8 cellular contexts compared by ENCODE assay signal in genomic region chr7:143299840-143300239, GRCh38. TPM values are rescaled to one million over a fixed set of nuclear protein-coding genes. Genes with fewer than 3 reads are reported as not detected.
DNase-seq lines count a peak whose midpoint lies in the region; ATAC-seq and TF ChIP-seq lines count a peak whose summit lies in the region.

No MANE protein-coding gene starts in this region.

- no peak overlapping the region for H3K4me3 ChIP-seq in heart left ventricle

- peak; percentile 85 for ATAC-seq in activated T-helper 17 cell treated with anti-CD3 and anti-CD28 coated beads, Interleukin-2, amount 50 U/mL, for 72 hours (replicated peaks)
- ATAC-seq in heart left ventricle = peak in 3 of 4 donors; percentile 55 to 70 (median 63)

- H3K36me3 Mint-ChIP-seq in activated T-helper 17 cell treated with anti-CD3 and anti-CD28 coated beads, Interleukin-2, amount 50 U/mL, for 72 hours (ENCODE audit: low read depth) = peaks cover 100% of the 10 kb centered on the region

- no peaks in the 10 kb centered on the region for H3K27me3 Mint-ChIP-seq in activated T-helper 17 cell treated with anti-CD3 and anti-CD28 coated beads, Interleukin-2, amount 50 U/mL, for 72 hours

- peaks cover 0 to 48% (median 21%) of the 10 kb centered on the region in 12 donors for H3K4me1 ChIP-seq in heart left ventricle

- peaks cover 26% of the 10 kb centered on the region for H3K4me1 Mint-ChIP-seq in activated T-helper 17 cell treated with anti-CD3 and anti-CD28 coated beads, Interleukin-2, amount 50 U/mL, for 72 hours

- H3K36me3 ChIP-seq in heart left ventricle = peaks cover 0 to 100% (median 99%) of the 10 kb centered on the region in 9 donors

- H3K27ac ChIP-seq in heart left ventricle = peak overlapping the region in 6 of 12 donors; percentile 8 to 66 (median 55)

- intact Hi-C loops in heart left ventricle (cut with DNase I) = loop anchor here in 5 of 10 donors (5.0 to 10.0 kb wide), 3 partner anchors 38 to 115 kb away; partner anchors contain the start of gene GSTK1 (in 2 of the 5)

- no peaks in the 10 kb centered on the region for H3K9me3 Mint-ChIP-seq in activated T-helper 17 cell treated with anti-CD3 and anti-CD28 coated beads, Interleukin-2, amount 50 U/mL, for 72 hours

- H3K4me3 Mint-ChIP-seq in activated T-helper 17 cell treated with anti-CD3 and anti-CD28 coated beads, Interleukin-2, amount 50 U/mL, for 72 hours = no peak overlapping the region

- TF ChIP-seq CTCF in heart left ventricle (IDR thresholded peaks at IDR 0.05) = peak; percentile 24 to 65 (median 46)

- H3K9me3 ChIP-seq in heart left ventricle = no peaks in the 10 kb centered on the region

- WGBS in heart left ventricle, 4 donors = 70 to 79% (median 75%) methylated on average over 8 of the region's 8 CpGs

- H3K27me3 ChIP-seq in heart left ventricle = no peaks in the 10 kb centered on the region

- TF ChIP-seq POLR2A in heart left ventricle (IDR thresholded peaks at IDR 0.05) = no peak

- DNase-seq in NCI-H1694 treated with DMSO at 0.1 percent for 48 hours (lab: John Stamatoyannopoulos, UW) (peak; percentile 30), NCI-H1694 (lab: John Stamatoyannopoulos, UW) (no peak), NCI-H69 (lab: John Stamatoyannopoulos, UW) (peak; percentile 35), heart left ventricle (peak in 1 of 5 donors; percentile 28), globus pallidus (ENCODE audit: low spot score) (no peak), foreskin melanocyte (no peak)
- peak; percentile 47 to 50 for DNase-seq in stimulated activated CD4-positive, alpha-beta T cell treated with anti-CD3 and anti-CD28 coated beads, Interleukin-2, amount 100 ng/mL, for 48 hours

- peak overlapping the region; percentile 37 for H3K27ac Mint-ChIP-seq in activated T-helper 17 cell treated with anti-CD3 and anti-CD28 coated beads, Interleukin-2, amount 50 U/mL, for 72 hours

RNA-seq across cellular contexts. Expression of gene CASP2, which starts 11.7 kb away (rescaled TPM):
- 100 to 1,000 TPM; 110 to 119 TPM for total RNA-seq in activated T-helper 17 cell treated with anti-CD3 and anti-CD28 coated beads, Interleukin-2, amount 50 U/mL, for 72 hours
- total RNA-seq in heart left ventricle = 10 to 100 TPM in 6 of 9 donors, 1 to 10 TPM in 3; 7.4 to 18.3 (median 13.8) TPM
- polyA plus RNA-seq in heart left ventricle = 1 to 10 TPM; 5.4 to 7.0 TPM

RNA-seq across cellular contexts. Expression of gene TMEM139, which starts 15.1 kb away (rescaled TPM):
- total RNA-seq in activated T-helper 17 cell treated with anti-CD3 and anti-CD28 coated beads, Interleukin-2, amount 50 U/mL, for 72 hours = 1 to 10 TPM in 1 of 2 donors, under 1 TPM in 1; 0.86 to 1.9 TPM
- total RNA-seq in heart left ventricle = 10 to 100 TPM in 5 of 9 donors, 1 to 10 TPM in 4; 4.5 to 18.4 (median 12.1) TPM
- 10 to 100 TPM in 1 of 2 donors, 1 to 10 TPM in 1; 4.1 to 23.5 TPM for polyA plus RNA-seq in heart left ventricle

RNA-seq across cellular contexts. Expression of gene CLCN1, which starts 16.1 kb away (rescaled TPM):
- under 1 TPM in 1 of 2 donors, not detected in 1; 0.11 TPM for total RNA-seq in activated T-helper 17 cell treated with anti-CD3 and anti-CD28 coated beads, Interleukin-2, amount 50 U/mL, for 72 hours
- total RNA-seq in heart left ventricle = 1 to 10 TPM in 1 of 9 donors, not detected in 8; 1.4 TPM
- polyA plus RNA-seq in heart left ventricle = under 1 TPM in 1 of 2 donors, not detected in 1; 0.03 TPM

RNA-seq across cellular contexts. Expression of gene GSTK1, which starts 36.6 kb away (rescaled TPM):
- 100 to 1,000 TPM; 214 to 269 TPM for total RNA-seq in activated T-helper 17 cell treated with anti-CD3 and anti-CD28 coated beads, Interleukin-2, amount 50 U/mL, for 72 hours
- 100 to 1,000 TPM; 174 to 349 (median 281) TPM for total RNA-seq in heart left ventricle
- 100 to 1,000 TPM; 123 to 274 TPM for polyA plus RNA-seq in heart left ventricle

Comparison
In these comparisons a context has a peak if more than half of its experiments do, and no peak if none do; other contexts are left out.
1. DNase-seq: peak in NCI-H1694 treated with DMSO at 0.1 percent for 48 hours (single experiment), NCI-H69 (single experiment) and stimulated activated CD4-positive, alpha-beta T cell treated with anti-CD3 and anti-CD28 coated beads, Interleukin-2, amount 100 ng/mL, for 48 hours (2 of 2); none in NCI-H1694 (single experiment), globus pallidus (single experiment) and foreskin melanocyte (single experiment).
2. RNA of gene CASP2, which starts 11.7 kb away (total RNA-seq): 110 to 119 TPM in activated T-helper 17 cell treated with anti-CD3 and anti-CD28 coated beads, Interleukin-2, amount 50 U/mL, for 72 hours; 7.4 to 18.3 TPM in heart left ventricle; every median in the first group is over 4 times any median in the second.